Comparison of ENCODE assay signal across 1 cellular context in the genomic region with DNA sequence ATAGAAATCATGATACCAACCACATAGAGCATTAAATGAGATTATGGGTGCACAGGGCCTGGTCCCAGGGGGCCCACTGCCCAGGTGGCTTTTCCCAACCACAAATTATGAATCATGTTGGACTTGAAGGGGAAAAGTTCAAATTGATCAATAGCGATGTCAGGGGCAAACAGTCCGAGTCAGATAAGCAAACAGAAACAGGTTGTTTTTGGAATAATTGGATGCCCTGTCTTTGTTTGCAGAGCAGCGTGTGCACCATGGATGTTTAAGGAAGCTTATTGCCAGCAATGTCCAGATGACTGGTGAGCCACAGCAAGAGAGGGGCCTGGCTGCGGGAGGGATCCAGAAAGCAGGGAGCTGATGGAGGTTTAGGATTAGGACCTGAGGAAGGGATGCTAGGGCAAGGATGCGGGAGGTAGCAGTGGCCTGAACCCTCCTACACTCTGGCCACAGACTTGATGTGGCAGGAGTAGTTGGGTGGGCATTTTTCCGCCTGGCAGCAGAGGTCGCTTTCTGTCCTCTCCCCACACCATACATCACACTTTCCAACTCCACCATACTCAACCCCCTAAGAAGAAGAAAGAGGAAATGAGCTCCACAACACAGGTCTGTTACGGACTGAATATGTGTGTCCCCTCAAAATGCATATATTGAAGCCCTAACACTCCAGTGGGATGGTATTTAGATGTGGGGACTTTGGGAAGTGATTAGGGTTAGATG.
A peak's percentile ranks its signal among the peaks of the same experiment; 100 is the strongest.
TF ChIP-seq lines count a peak whose summit lies in the region.

No MANE protein-coding gene starts in this region.

TF ChIP-seq in HepG2, 621 proteins besides CTCF, POLR2A, EP300 and RAD21 (continued from another document and continues in another):
- TF ChIP-seq TRIM22 (IDR thresholded peaks at IDR 0.05) (no peak), TEAD3 (CRISPR knock-in tag; optimal IDR thresholded peaks at IDR 0.05; ENCODE audit: borderline replicate concordance) (peak; percentile 34), ZFP37 (CRISPR knock-in tag; IDR thresholded peaks at IDR 0.05; ENCODE audit: borderline replicate concordance) (no peak), ZNF772 (CRISPR knock-in tag; IDR thresholded peaks at IDR 0.05) (no peak), JUNB (CRISPR knock-in tag; IDR thresholded peaks at IDR 0.05; ENCODE audit: borderline replicate concordance) (no peak; the same call in 1 of the 2 replicates), KAT7 (CRISPR knock-in tag; IDR thresholded peaks at IDR 0.05; ENCODE audit: borderline replicate concordance) (no peak), ZNF792 (CRISPR knock-in tag; IDR thresholded peaks at IDR 0.05) (no peak), FOXP4 (CRISPR knock-in tag; IDR thresholded peaks at IDR 0.05) (peak; percentile 28; the same call in 1 of the 2 replicates), ZNF891 (CRISPR knock-in tag; IDR thresholded peaks at IDR 0.05) (no peak), ZNF644 (CRISPR knock-in tag; IDR thresholded peaks at IDR 0.05; ENCODE audit: low read depth) (0 out of 2 replicates have a peak, but pooled peaks have one; percentile 53), FOXP1 (IDR thresholded peaks at IDR 0.05) (no peak), FOXP1 (CRISPR knock-in tag; IDR thresholded peaks at IDR 0.05) (peak; percentile 69), ZNF34 (CRISPR knock-in tag; IDR thresholded peaks at IDR 0.05; ENCODE audit: borderline replicate concordance) (no peak), ZNF556 (CRISPR knock-in tag; IDR thresholded peaks at IDR 0.05; ENCODE audit: borderline replicate concordance) (no peak), SOX13 (IDR thresholded peaks at IDR 0.05) (no peak), SOX13 (CRISPR knock-in tag; conservative IDR thresholded peaks at IDR 0.05 in 1 of 2, IDR thresholded peaks at IDR 0.05 in 1 of 2) (peak in 1 of 2 experiments; percentile 49; a peak in 1 of 4 replicates), SOX5 (CRISPR knock-in tag; IDR thresholded peaks at IDR 0.05; ENCODE audit: borderline replicate concordance) (peak; percentile 66; the same call in 1 of the 2 replicates), CREB3 (CRISPR knock-in tag; IDR thresholded peaks at IDR 0.05) (no peak), SSRP1 (CRISPR knock-in tag; IDR thresholded peaks at IDR 0.05) (no peak), MED1 (CRISPR knock-in tag; IDR thresholded peaks at IDR 0.05) (0 out of 2 replicates have a peak, but pooled peaks have one; percentile 19), CCDC6 (CRISPR knock-in tag; IDR thresholded peaks at IDR 0.05) (no peak), CBX5 (CRISPR knock-in tag; IDR thresholded peaks at IDR 0.05; ENCODE audit: borderline replicate concordance) (0 out of 2 replicates have a peak, but pooled peaks have one; percentile 55), NBN (conservative IDR thresholded peaks at IDR 0.05) (no peak), TGIF2 (CRISPR knock-in tag; IDR thresholded peaks at IDR 0.05) (no peak), RNF219 (CRISPR knock-in tag; IDR thresholded peaks at IDR 0.05) (no peak), AKAP8 (CRISPR knock-in tag; IDR thresholded peaks at IDR 0.05) (no peak), ZNF343 (CRISPR knock-in tag; IDR thresholded peaks at IDR 0.05) (no peak), MIXL1 (CRISPR knock-in tag; IDR thresholded peaks at IDR 0.05) (peak; percentile 74), SMYD3 (CRISPR knock-in tag; IDR thresholded peaks at IDR 0.05) (no peak), AGO2 (optimal IDR thresholded peaks at IDR 0.05; ENCODE audit: low read depth, low read length) (no peak), HHEX (CRISPR knock-in tag; IDR thresholded peaks at IDR 0.05) (peak; percentile 95), ZNF530 (CRISPR knock-in tag; IDR thresholded peaks at IDR 0.05; ENCODE audit: low read depth) (no peak), SALL1 (CRISPR knock-in tag; IDR thresholded peaks at IDR 0.05) (peak; percentile 95), PHB2 (IDR thresholded peaks at IDR 0.05; ENCODE audit: partially characterized antibody) (no peak), ZNF441 (CRISPR knock-in tag; IDR thresholded peaks at IDR 0.05; ENCODE audit: borderline replicate concordance) (no peak), SMARCE1 (IDR thresholded peaks at IDR 0.05; ENCODE audit: borderline replicate concordance) (no peak), ZNF709 (CRISPR knock-in tag; IDR thresholded peaks at IDR 0.05) (no peak), GLI4 (CRISPR knock-in tag; IDR thresholded peaks at IDR 0.05; ENCODE audit: borderline replicate concordance) (no peak), NR2F6 (IDR thresholded peaks at IDR 0.05) (peak; percentile 77), NR2F6 (CRISPR knock-in tag; IDR thresholded peaks at IDR 0.05) (no peak), ZNF605 (CRISPR knock-in tag; IDR thresholded peaks at IDR 0.05) (no peak)
- TF ChIP-seq, protein P1, sequence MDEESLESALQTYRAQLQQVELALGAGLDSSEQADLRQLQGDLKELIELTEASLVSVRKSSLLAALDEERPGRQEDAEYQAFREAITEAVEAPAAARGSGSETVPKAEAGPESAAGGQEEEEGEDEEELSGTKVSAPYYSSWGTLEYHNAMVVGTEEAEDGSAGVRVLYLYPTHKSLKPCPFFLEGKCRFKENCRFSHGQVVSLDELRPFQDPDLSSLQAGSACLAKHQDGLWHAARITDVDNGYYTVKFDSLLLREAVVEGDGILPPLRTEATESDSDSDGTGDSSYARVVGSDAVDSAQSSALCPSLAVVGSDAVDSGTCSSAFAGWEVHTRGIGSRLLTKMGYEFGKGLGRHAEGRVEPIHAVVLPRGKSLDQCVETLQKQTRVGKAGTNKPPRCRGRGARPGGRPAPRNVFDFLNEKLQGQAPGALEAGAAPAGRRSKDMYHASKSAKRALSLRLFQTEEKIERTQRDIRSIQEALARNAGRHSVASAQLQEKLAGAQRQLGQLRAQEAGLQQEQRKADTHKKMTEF (CRISPR knock-in tag; IDR thresholded peaks at IDR 0.05), result peak; percentile 43; the same call in 1 of the 2 replicates
- TF ChIP-seq, protein P2, sequence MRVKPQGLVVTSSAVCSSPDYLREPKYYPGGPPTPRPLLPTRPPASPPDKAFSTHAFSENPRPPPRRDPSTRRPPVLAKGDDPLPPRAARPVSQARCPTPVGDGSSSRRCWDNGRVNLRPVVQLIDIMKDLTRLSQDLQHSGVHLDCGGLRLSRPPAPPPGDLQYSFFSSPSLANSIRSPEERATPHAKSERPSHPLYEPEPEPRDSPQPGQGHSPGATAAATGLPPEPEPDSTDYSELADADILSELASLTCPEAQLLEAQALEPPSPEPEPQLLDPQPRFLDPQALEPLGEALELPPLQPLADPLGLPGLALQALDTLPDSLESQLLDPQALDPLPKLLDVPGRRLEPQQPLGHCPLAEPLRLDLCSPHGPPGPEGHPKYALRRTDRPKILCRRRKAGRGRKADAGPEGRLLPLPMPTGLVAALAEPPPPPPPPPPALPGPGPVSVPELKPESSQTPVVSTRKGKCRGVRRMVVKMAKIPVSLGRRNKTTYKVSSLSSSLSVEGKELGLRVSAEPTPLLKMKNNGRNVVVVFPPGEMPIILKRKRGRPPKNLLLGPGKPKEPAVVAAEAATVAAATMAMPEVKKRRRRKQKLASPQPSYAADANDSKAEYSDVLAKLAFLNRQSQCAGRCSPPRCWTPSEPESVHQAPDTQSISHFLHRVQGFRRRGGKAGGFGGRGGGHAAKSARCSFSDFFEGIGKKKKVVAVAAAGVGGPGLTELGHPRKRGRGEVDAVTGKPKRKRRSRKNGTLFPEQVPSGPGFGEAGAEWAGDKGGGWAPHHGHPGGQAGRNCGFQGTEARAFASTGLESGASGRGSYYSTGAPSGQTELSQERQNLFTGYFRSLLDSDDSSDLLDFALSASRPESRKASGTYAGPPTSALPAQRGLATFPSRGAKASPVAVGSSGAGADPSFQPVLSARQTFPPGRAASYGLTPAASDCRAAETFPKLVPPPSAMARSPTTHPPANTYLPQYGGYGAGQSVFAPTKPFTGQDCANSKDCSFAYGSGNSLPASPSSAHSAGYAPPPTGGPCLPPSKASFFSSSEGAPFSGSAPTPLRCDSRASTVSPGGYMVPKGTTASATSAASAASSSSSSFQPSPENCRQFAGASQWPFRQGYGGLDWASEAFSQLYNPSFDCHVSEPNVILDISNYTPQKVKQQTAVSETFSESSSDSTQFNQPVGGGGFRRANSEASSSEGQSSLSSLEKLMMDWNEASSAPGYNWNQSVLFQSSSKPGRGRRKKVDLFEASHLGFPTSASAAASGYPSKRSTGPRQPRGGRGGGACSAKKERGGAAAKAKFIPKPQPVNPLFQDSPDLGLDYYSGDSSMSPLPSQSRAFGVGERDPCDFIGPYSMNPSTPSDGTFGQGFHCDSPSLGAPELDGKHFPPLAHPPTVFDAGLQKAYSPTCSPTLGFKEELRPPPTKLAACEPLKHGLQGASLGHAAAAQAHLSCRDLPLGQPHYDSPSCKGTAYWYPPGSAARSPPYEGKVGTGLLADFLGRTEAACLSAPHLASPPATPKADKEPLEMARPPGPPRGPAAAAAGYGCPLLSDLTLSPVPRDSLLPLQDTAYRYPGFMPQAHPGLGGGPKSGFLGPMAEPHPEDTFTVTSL (CRISPR knock-in tag; IDR thresholded peaks at IDR 0.05; ENCODE audit: borderline replicate concordance), result peak; percentile 79
- TF ChIP-seq, protein P3, sequence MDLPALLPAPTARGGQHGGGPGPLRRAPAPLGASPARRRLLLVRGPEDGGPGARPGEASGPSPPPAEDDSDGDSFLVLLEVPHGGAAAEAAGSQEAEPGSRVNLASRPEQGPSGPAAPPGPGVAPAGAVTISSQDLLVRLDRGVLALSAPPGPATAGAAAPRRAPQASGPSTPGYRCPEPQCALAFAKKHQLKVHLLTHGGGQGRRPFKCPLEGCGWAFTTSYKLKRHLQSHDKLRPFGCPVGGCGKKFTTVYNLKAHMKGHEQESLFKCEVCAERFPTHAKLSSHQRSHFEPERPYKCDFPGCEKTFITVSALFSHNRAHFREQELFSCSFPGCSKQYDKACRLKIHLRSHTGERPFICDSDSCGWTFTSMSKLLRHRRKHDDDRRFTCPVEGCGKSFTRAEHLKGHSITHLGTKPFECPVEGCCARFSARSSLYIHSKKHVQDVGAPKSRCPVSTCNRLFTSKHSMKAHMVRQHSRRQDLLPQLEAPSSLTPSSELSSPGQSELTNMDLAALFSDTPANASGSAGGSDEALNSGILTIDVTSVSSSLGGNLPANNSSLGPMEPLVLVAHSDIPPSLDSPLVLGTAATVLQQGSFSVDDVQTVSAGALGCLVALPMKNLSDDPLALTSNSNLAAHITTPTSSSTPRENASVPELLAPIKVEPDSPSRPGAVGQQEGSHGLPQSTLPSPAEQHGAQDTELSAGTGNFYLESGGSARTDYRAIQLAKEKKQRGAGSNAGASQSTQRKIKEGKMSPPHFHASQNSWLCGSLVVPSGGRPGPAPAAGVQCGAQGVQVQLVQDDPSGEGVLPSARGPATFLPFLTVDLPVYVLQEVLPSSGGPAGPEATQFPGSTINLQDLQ (CRISPR knock-in tag; IDR thresholded peaks at IDR 0.05), result no peak
- TF ChIP-seq, protein P4, sequence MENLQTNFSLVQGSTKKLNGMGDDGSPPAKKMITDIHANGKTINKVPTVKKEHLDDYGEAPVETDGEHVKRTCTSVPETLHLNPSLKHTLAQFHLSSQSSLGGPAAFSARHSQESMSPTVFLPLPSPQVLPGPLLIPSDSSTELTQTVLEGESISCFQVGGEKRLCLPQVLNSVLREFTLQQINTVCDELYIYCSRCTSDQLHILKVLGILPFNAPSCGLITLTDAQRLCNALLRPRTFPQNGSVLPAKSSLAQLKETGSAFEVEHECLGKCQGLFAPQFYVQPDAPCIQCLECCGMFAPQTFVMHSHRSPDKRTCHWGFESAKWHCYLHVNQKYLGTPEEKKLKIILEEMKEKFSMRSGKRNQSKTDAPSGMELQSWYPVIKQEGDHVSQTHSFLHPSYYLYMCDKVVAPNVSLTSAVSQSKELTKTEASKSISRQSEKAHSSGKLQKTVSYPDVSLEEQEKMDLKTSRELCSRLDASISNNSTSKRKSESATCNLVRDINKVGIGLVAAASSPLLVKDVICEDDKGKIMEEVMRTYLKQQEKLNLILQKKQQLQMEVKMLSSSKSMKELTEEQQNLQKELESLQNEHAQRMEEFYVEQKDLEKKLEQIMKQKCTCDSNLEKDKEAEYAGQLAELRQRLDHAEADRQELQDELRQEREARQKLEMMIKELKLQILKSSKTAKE (CRISPR knock-in tag; IDR thresholded peaks at IDR 0.05; ENCODE audit: borderline replicate concordance), result no peak
